In the genomic region with DNA sequence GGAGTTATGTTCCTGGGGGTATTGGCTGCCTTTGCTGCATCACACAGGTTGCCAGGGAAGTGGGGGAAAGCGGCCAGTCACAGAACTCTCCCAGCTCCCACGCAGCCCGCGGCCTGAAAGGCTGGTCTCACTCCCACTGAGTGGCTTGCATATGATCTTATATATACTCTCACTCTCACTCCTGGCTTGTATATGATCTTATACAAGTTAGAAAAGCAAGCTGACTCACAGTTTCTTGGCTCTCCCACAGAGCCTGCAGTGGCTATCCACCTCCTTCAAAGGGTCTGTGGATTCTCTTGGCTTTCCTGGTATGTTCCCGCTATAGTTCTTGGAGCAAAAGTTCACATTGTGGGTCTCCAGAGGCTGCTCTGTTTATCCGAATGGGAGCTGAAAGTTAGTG, we compare ENCODE assay signal across 26 cellular contexts.
DNase-seq lines count a peak whose midpoint lies in the region; FAIRE-seq and TF ChIP-seq lines count a peak whose summit lies in the region.
"Had no signal": no experiment of that assay in that cellular context is flagged by ENCODE, and none has a peak within 500 bp of the region (broad histone marks: within the 10 kb centered on the region; RNA-seq: fewer than 3 reads in every experiment).

No MANE protein-coding gene starts in this region.

- TF ChIP-seq EP300 in stomach (IDR thresholded peaks at IDR 0.05), result no peak

- H3K27me3 ChIP-seq in mammary epithelial cell (ENCODE audit: insufficient read depth, low read length), result no peaks in the 10 kb centered on the region
- no peaks in the 10 kb centered on the region for H3K27me3 ChIP-seq in mesenchymal stem cell (ENCODE audit: control insufficient read depth in 1 of 2, insufficient read depth in 1 of 2, low read length in 2 of 2)
- H3K27me3 ChIP-seq in stomach, result no peaks in the 10 kb centered on the region
- H3K27me3 ChIP-seq: BLaER1, upper lobe of left lung had no signal

- peak overlapping the region; percentile 36 for H3K4me2 ChIP-seq in mammary epithelial cell (ENCODE audit: insufficient read depth, low read depth, low read length)
- H3K4me2 ChIP-seq in mesenchymal stem cell (ENCODE audit: low read length, poor library complexity, severe bottlenecking), result no peak overlapping the region
- H3K4me2 ChIP-seq: BLaER1 had no signal

- in situ Hi-C loops in mammary epithelial cell (cut with MboI; ENCODE audit: low sequenced_read_pairs in 2 of 2), result no loop called here

- H3K4me1 ChIP-seq in mammary epithelial cell (ENCODE audit: insufficient read depth, low read length), result no peaks in the 10 kb centered on the region
- H3K4me1 ChIP-seq in mesenchymal stem cell (ENCODE audit: control insufficient read depth, insufficient read depth, low read depth, low read length), result no peaks in the 10 kb centered on the region
- no peaks in the 10 kb centered on the region for H3K4me1 ChIP-seq in stomach
- H3K4me1 ChIP-seq: BLaER1, left ventricle myocardium inferior, psoas muscle, upper lobe of left lung had no signal

- peak; percentile 12 for DNase-seq in mammary epithelial cell
- DNase-seq in MCF 10A (ENCODE audit: unreplicated experiment), result no peak
- peak; percentile 72 for DNase-seq in brain pericyte (ENCODE audit: low read depth, low spot score)
- peak; percentile 71 for DNase-seq in mesenchymal stem cell
- DNase-seq in urothelium cell line (ENCODE audit: low spot score), result peak; percentile 10
- DNase-seq in stomach, result no peak
- no peak for DNase-seq in GOT3 (lab: John Stamatoyannopoulos, UW)
- DNase-seq in activated gamma-delta T cell (lab: John Stamatoyannopoulos, UW), result no peak
- DNase-seq: 8988T; activated CD8-positive, alpha-beta memory T cell treated with anti-CD3 and anti-CD28 coated beads for 24 hours; activated naive CD8-positive, alpha-beta T cell treated with anti-CD3 and anti-CD28 coated beads, Interleukin-2, amount 10 ng/mL, durations not matched to agents 7 days and 5 days; cerebellar nuclear complex; DND-41; foreskin fibroblast; left ventricle myocardium inferior; naive B cell; NCI-H1694; NCI-H226; NK-92 treated with Interleukin-12 subunit alpha and Interleukin-12 subunit beta, amount 100 ng/mL, for 24 hours; psoas muscle; stimulated activated naive B cell treated with anti-CD40 and anti-IgM and Interleukin-4, amounts not matched to agents 10 μg/mL and 1 μg/mL and 100 μg/mL, for 72 hours; T-cell had no signal

- POLR2A ChIA-PET in MCF 10A (lab: Yijun Ruan, JAX), result interaction anchor here (0.7 kb wide), 1 partner anchor 9 kb away, joined by 3 read pairs; no protein-coding TSS in a partner anchor

- FAIRE-seq in urothelium cell line (lab: Jason Lieb, UNC), result no peak
- FAIRE-seq: HepG2 had no signal

- no TSS peak for BruUV-seq in mammary epithelial cell (replicated peaks; lab: Mats Ljungman, UMichigan)
- BruUV-seq in MCF 10A (replicated peaks; lab: Mats Ljungman, UMichigan), result no TSS peak

- H3K18ac ChIP-seq in mesenchymal stem cell (ENCODE audit: low read depth in 1 of 2, low read length in 2 of 2), result no peak overlapping the region

- 3% methylated on average over 6 of the region's 6 CpGs for WGBS in mammary epithelial cell (ENCODE audit: low coverage, missing lambda C conversion rate)
- WGBS in mesenchymal stem cell, result 74% methylated on average over 6 of the region's 6 CpGs
- 68 to 86% (median 78%) methylated on average over 6 of the region's 6 CpGs for WGBS in stomach, 5 donors

- H3K9me3 ChIP-seq in mammary epithelial cell (replicated peaks; ENCODE audit: insufficient read depth, low read length), result no peaks in the 10 kb centered on the region
- H3K9me3 ChIP-seq in mesenchymal stem cell (ENCODE audit: control insufficient read depth, low read length), result peaks cover 4% of the 10 kb centered on the region
- H3K9me3 ChIP-seq in stomach, result no peaks in the 10 kb centered on the region
- H3K9me3 ChIP-seq: BLaER1, psoas muscle, upper lobe of left lung had no signal

- no peaks in the 10 kb centered on the region for H3K36me3 Mint-ChIP-seq in MCF 10A (ENCODE audit: insufficient read depth, unreplicated experiment)
- H3K36me3 Mint-ChIP-seq: activated naive CD8-positive, alpha-beta T cell treated with anti-CD3 and anti-CD28 coated beads, Interleukin-2, amount 10 ng/mL, durations not matched to agents 7 days and 5 days; naive B cell; stimulated activated naive B cell treated with anti-CD40 and anti-IgM and Interleukin-4, amounts not matched to agents 10 μg/mL and 1 μg/mL and 100 μg/mL, for 72 hours; T-cell had no signal

- no peak overlapping the region for H2BK12ac ChIP-seq in mesenchymal stem cell (ENCODE audit: low read length in 2 of 2)

- TF ChIP-seq CTCF in mammary epithelial cell (conservative IDR thresholded peaks at IDR 0.05 in 1 of 2, IDR thresholded peaks at IDR 0.05 in 1 of 2; ENCODE audit: extremely low read depth in 1 of 2, insufficient read depth in 1 of 2, low read depth in 1 of 2, low read length in 2 of 2) (no peak), MCF 10A (IDR thresholded peaks at IDR 0.05; ENCODE audit: unreplicated experiment) (no peak), stomach (IDR thresholded peaks at IDR 0.05) (no peak)

- H4K91ac ChIP-seq in mesenchymal stem cell (ENCODE audit: low read length), result no peak overlapping the region

- no peak overlapping the region for H3K27ac Mint-ChIP-seq in MCF 10A (ENCODE audit: low read depth, unreplicated experiment)
- H3K27ac Mint-ChIP-seq: activated naive CD8-positive, alpha-beta T cell treated with anti-CD3 and anti-CD28 coated beads, Interleukin-2, amount 10 ng/mL, durations not matched to agents 7 days and 5 days; stimulated activated naive B cell treated with anti-CD40 and anti-IgM and Interleukin-4, amounts not matched to agents 10 μg/mL and 1 μg/mL and 100 μg/mL, for 72 hours; T-cell had no signal

- no peak overlapping the region for H2BK15ac ChIP-seq in mesenchymal stem cell (ENCODE audit: low read depth, poor library complexity, severe bottlenecking)

- no peak overlapping the region for H4K8ac ChIP-seq in mesenchymal stem cell (ENCODE audit: low read length)

- H3K4me3 Mint-ChIP-seq in MCF 10A (ENCODE audit: unreplicated experiment), result no peak overlapping the region
- H3K4me3 Mint-ChIP-seq: activated naive CD8-positive, alpha-beta T cell treated with anti-CD3 and anti-CD28 coated beads, Interleukin-2, amount 10 ng/mL, durations not matched to agents 7 days and 5 days; naive B cell; stimulated activated naive B cell treated with anti-CD40 and anti-IgM and Interleukin-4, amounts not matched to agents 10 μg/mL and 1 μg/mL and 100 μg/mL, for 72 hours; T-cell had no signal

- intact Hi-C loops in mammary epithelial cell (cut with micrococcal nuclease), result no loop called here
- intact Hi-C loops in MCF 10A (cut with micrococcal nuclease), result no loop called here
- intact Hi-C loops in stomach (cut with DNase I; ENCODE audit: low total_unique reads), result no loop called here

- H3K4me3 ChIP-seq in mammary epithelial cell (replicated peaks in 1 of 3; ENCODE audit: insufficient read depth in 1 of 3, low read depth in 2 of 3, low read length in 3 of 3), result no peak overlapping the region
- H3K4me3 ChIP-seq in mesenchymal stem cell (ENCODE audit: insufficient read depth in 1 of 2, low read depth in 1 of 2, low read length in 2 of 2), result no peak overlapping the region
- no peak overlapping the region for H3K4me3 ChIP-seq in stomach
- H3K4me3 ChIP-seq: BLaER1, left ventricle myocardium inferior, psoas muscle, upper lobe of left lung had no signal

- H3K14ac ChIP-seq in mesenchymal stem cell (ENCODE audit: low read length in 2 of 2), result no peak overlapping the region

- no peak overlapping the region for H2BK120ac ChIP-seq in mesenchymal stem cell (ENCODE audit: low read depth, low read length)

- H2AFZ ChIP-seq in mammary epithelial cell (ENCODE audit: low read depth, low read length) (peak overlapping the region; percentile 61), mesenchymal stem cell (ENCODE audit: low read depth, low read length) (no peak overlapping the region)

- H3K79me1 ChIP-seq in mesenchymal stem cell (replicated peaks; ENCODE audit: low read length, poor library complexity, severe bottlenecking), result no peaks in the 10 kb centered on the region

- H3K9me3 Mint-ChIP-seq in MCF 10A (ENCODE audit: unreplicated experiment), result no peaks in the 10 kb centered on the region
- H3K9me3 Mint-ChIP-seq: stimulated activated naive B cell treated with anti-CD40 and anti-IgM and Interleukin-4, amounts not matched to agents 10 μg/mL and 1 μg/mL and 100 μg/mL, for 72 hours had no signal

- H3K27ac ChIP-seq in mammary epithelial cell (ENCODE audit: insufficient read depth, low read depth, low read length), result no peak overlapping the region
- no peak overlapping the region for H3K27ac ChIP-seq in mesenchymal stem cell (ENCODE audit: low read length, poor library complexity, severe bottlenecking)
- no peak overlapping the region for H3K27ac ChIP-seq in stomach
- H3K27ac ChIP-seq: BLaER1, left ventricle myocardium inferior, psoas muscle, RWPE1, upper lobe of left lung had no signal

- CTCF ChIA-PET in mammary epithelial cell (lab: Charles Lee; ENCODE audit: low non-redundant PET), result no interaction called here
- CTCF ChIA-PET in MCF 10A (lab: Yijun Ruan, JAX), result interaction anchor here (0.6 to 1.4 kb wide), 3 partner anchors 10 to 736 kb away, joined by 3 to 4 read pairs (median 3); no protein-coding TSS in a partner anchor

- no peak for TF ChIP-seq POLR2A in stomach (IDR thresholded peaks at IDR 0.05)

- no peaks in the 10 kb centered on the region for H3K36me3 ChIP-seq in mammary epithelial cell (ENCODE audit: insufficient read depth, low read length)
- no peaks in the 10 kb centered on the region for H3K36me3 ChIP-seq in mesenchymal stem cell (ENCODE audit: control insufficient read depth in 1 of 2, insufficient read depth in 2 of 2, low read depth in 1 of 2, low read length in 2 of 2)
- no peaks in the 10 kb centered on the region for H3K36me3 ChIP-seq in stomach
- H3K36me3 ChIP-seq: BLaER1, left ventricle myocardium inferior, upper lobe of left lung had no signal

- no peaks in the 10 kb centered on the region for H3K27me3 Mint-ChIP-seq in MCF 10A (ENCODE audit: insufficient read depth, unreplicated experiment)
- H3K27me3 Mint-ChIP-seq: activated naive CD8-positive, alpha-beta T cell treated with anti-CD3 and anti-CD28 coated beads, Interleukin-2, amount 10 ng/mL, durations not matched to agents 7 days and 5 days; naive B cell; stimulated activated naive B cell treated with anti-CD40 and anti-IgM and Interleukin-4, amounts not matched to agents 10 μg/mL and 1 μg/mL and 100 μg/mL, for 72 hours; T-cell had no signal

- H3K23ac ChIP-seq in mesenchymal stem cell (ENCODE audit: low read length in 2 of 2), result no peak overlapping the region

- dilution Hi-C loops in mammary epithelial cell (cut with HindIII; ENCODE audit: low sequenced_read_pairs), result no loop called here

- no peaks in the 10 kb centered on the region for H4K20me1 ChIP-seq in mammary epithelial cell (ENCODE audit: insufficient read depth, low read length)
- H4K20me1 ChIP-seq: BLaER1 had no signal

- no peaks in the 10 kb centered on the region for H3K79me2 ChIP-seq in mammary epithelial cell (ENCODE audit: insufficient read depth, low read length)

- no peak overlapping the region for H2BK5ac ChIP-seq in mesenchymal stem cell (ENCODE audit: low read depth, low read length, poor library complexity, severe bottlenecking)

- H3K4me1 Mint-ChIP-seq in MCF 10A (ENCODE audit: insufficient read depth, unreplicated experiment), result no peaks in the 10 kb centered on the region
- H3K4me1 Mint-ChIP-seq: activated naive CD8-positive, alpha-beta T cell treated with anti-CD3 and anti-CD28 coated beads, Interleukin-2, amount 10 ng/mL, durations not matched to agents 7 days and 5 days; naive B cell; stimulated activated naive B cell treated with anti-CD40 and anti-IgM and Interleukin-4, amounts not matched to agents 10 μg/mL and 1 μg/mL and 100 μg/mL, for 72 hours; T-cell had no signal

- H2AK5ac ChIP-seq in mesenchymal stem cell (ENCODE audit: low read length, severe bottlenecking), result no peak overlapping the region

- H3K4ac ChIP-seq in mesenchymal stem cell (ENCODE audit: low read depth in 1 of 2, low read length in 2 of 2), result no peak overlapping the region

- H3K9ac ChIP-seq in mammary epithelial cell (ENCODE audit: insufficient read depth, low read length) (no peak overlapping the region), mesenchymal stem cell (ENCODE audit: low read length) (no peak overlapping the region)
- H3K9ac ChIP-seq: BLaER1 had no signal

Comparison
In these comparisons a context has a peak if more than half of its experiments do, and no peak if none do; other contexts are left out.
1. DNase-seq: peak in mammary epithelial cell (single experiment), brain pericyte (single experiment), mesenchymal stem cell (single experiment) and urothelium cell line (single experiment); none in MCF 10A (single experiment), stomach (single experiment), GOT3 (single experiment) and activated gamma-delta T cell (single experiment).